In the genomic region with DNA sequence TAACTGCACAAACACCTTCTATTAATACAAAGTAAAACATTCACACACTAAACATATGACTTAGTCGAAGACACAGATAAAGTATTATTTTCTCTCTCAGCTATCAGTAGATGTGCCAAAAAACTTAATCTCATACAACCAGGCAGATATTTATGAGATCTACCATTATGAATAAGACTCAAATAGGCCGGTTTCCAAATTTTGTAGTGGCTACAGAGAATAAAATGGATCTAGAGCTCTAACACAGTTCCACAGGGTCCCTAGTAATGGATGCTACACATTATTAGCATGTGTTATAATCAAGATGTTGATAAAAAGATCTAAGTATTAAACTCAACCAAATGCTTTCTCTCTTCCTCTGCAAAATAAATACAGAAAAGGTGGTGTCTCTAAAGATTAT, we compare ENCODE assay signal across 13 cellular contexts. TPM values are rescaled to one million over a fixed set of nuclear protein-coding genes. Genes with fewer than 3 reads are reported as not detected.
A peak's percentile ranks its signal among the peaks of the same experiment; 100 is the strongest.
DNase-seq lines count a peak whose midpoint lies in the region; ATAC-seq, FAIRE-seq and TF ChIP-seq lines count a peak whose summit lies in the region.
"Had no signal": no experiment of that assay in that cellular context is flagged by ENCODE, and none has a peak within 500 bp of the region (broad histone marks: within the 10 kb centered on the region; RNA-seq: fewer than 3 reads in every experiment).

No MANE protein-coding gene starts in this region.

- H3K27me3 Mint-ChIP-seq in naive thymus-derived CD8-positive, alpha-beta T cell: no peaks in the 10 kb centered on the region
- peaks cover 0 to 2% (median 0%) of the 10 kb centered on the region in 3 donors for H3K27me3 Mint-ChIP-seq in CD14-positive monocyte (ENCODE audit: low read depth in 3 of 3)
- H3K27me3 Mint-ChIP-seq: central memory CD8-positive, alpha-beta T cell had no signal

- TF ChIP-seq POLR2A in breast epithelium (IDR thresholded peaks at IDR 0.05) (no peak), stomach (IDR thresholded peaks at IDR 0.05) (no peak)

- peak overlapping the region; percentile 3; the same call in 1 of the 2 replicates for H3K9ac ChIP-seq in HUES48 (ENCODE audit: low read depth, low read length)
- H3K9ac ChIP-seq in kidney (ENCODE audit: low read length in 2 of 2): no peak overlapping the region

- POLR2A ChIA-PET in naive thymus-derived CD8-positive, alpha-beta T cell (lab: Charles Lee): no interaction called here

- no peak for TF ChIP-seq CTCF in breast epithelium (IDR thresholded peaks at IDR 0.05)
- TF ChIP-seq CTCF in kidney (IDR thresholded peaks at IDR 0.05; ENCODE audit: borderline replicate concordance, extremely low read depth, insufficient read depth): no peak
- no peak for TF ChIP-seq CTCF in stomach (IDR thresholded peaks at IDR 0.05)
- TF ChIP-seq CTCF in CD14-positive monocyte (IDR thresholded peaks at IDR 0.05): no peak

- peak overlapping the region; percentile 80 for H3K27ac ChIP-seq in HUES48 (ENCODE audit: low read depth, low read length)
- H3K27ac ChIP-seq in breast epithelium: peak overlapping the region; percentile 70 to 72
- H3K27ac ChIP-seq in kidney (ENCODE audit: low read depth in 2 of 2, low read length in 2 of 2): peak overlapping the region; percentile 10 to 78
- H3K27ac ChIP-seq in stomach: peak overlapping the region in 4 of 5 donors; percentile 49 to 71 (median 70)

- H3K9me3 Mint-ChIP-seq in naive thymus-derived CD8-positive, alpha-beta T cell: no peaks in the 10 kb centered on the region
- H3K9me3 Mint-ChIP-seq in CD14-positive monocyte: peaks cover 0 to 2% (median 0%) of the 10 kb centered on the region in 7 donors
- H3K9me3 Mint-ChIP-seq: central memory CD8-positive, alpha-beta T cell had no signal

- no peak overlapping the region for H3K27ac Mint-ChIP-seq in naive thymus-derived CD8-positive, alpha-beta T cell
- no peak overlapping the region for H3K27ac Mint-ChIP-seq in CD14-positive monocyte

- H3K4me3 Mint-ChIP-seq in naive thymus-derived CD8-positive, alpha-beta T cell: no peak overlapping the region
- H3K4me3 Mint-ChIP-seq in CD14-positive monocyte: no peak overlapping the region
- H3K4me3 Mint-ChIP-seq: central memory CD8-positive, alpha-beta T cell had no signal

- H3K27me3 ChIP-seq in HUES48 (ENCODE audit: control insufficient read depth, insufficient read depth, low read length): no peaks in the 10 kb centered on the region
- no peaks in the 10 kb centered on the region for H3K27me3 ChIP-seq in breast epithelium
- H3K27me3 ChIP-seq in stomach: no peaks in the 10 kb centered on the region

- no peak for ATAC-seq in naive thymus-derived CD8-positive, alpha-beta T cell
- ATAC-seq: stimulated activated naive CD8-positive, alpha-beta T cell treated with anti-CD3 and anti-CD28 coated beads, Interleukin-15, Interleukin-2, amounts not matched to agents 100 U/mL and 50 U/mL, for 24 hours had no signal

- H3K9me3 ChIP-seq in HUES48 (ENCODE audit: control insufficient read depth, insufficient read depth, low read length) (no peaks in the 10 kb centered on the region), breast epithelium (no peaks in the 10 kb centered on the region), kidney (ENCODE audit: control insufficient read depth in 1 of 2, low read length in 2 of 2) (no peaks in the 10 kb centered on the region), stomach (no peaks in the 10 kb centered on the region)

- intact Hi-C loops in breast epithelium (cut with DNase I; ENCODE audit: low total_unique reads) (no loop called here), kidney (cut with DNase I) (no loop called here), stomach (cut with DNase I; ENCODE audit: low total_unique reads) (no loop called here), CD14-positive monocyte (cut with micrococcal nuclease) (no loop called here)

- H3K36me3 ChIP-seq in HUES48 (ENCODE audit: control insufficient read depth, insufficient read depth, low read length): peaks cover 23% of the 10 kb centered on the region
- H3K36me3 ChIP-seq in breast epithelium: no peaks in the 10 kb centered on the region
- H3K36me3 ChIP-seq in kidney (ENCODE audit: control insufficient read depth in 1 of 2, insufficient read depth in 2 of 2, low read length in 2 of 2): peaks cover 0 to 2% of the 10 kb centered on the region in 2 donors
- H3K36me3 ChIP-seq in stomach: peaks cover 0 to 17% (median 7%) of the 10 kb centered on the region in 4 donors

- peaks cover 0 to 8% (median 2%) of the 10 kb centered on the region in 4 donors for H3K4me1 Mint-ChIP-seq in naive thymus-derived CD8-positive, alpha-beta T cell
- H3K4me1 Mint-ChIP-seq in CD14-positive monocyte: peaks cover 1% of the 10 kb centered on the region

- H3K4me1 ChIP-seq in HUES48 (ENCODE audit: control insufficient read depth, insufficient read depth, low read length) (peaks cover 19% of the 10 kb centered on the region), breast epithelium (peaks cover 6 to 27% of the 10 kb centered on the region in 2 donors), kidney (ENCODE audit: control insufficient read depth in 1 of 2, insufficient read depth in 1 of 2, low read depth in 1 of 2, low read length in 2 of 2) (no peaks in the 10 kb centered on the region), stomach (peaks cover 24 to 69% (median 47%) of the 10 kb centered on the region in 4 donors)

- DNase-seq in breast epithelium (ENCODE audit: low spot score in 2 of 2) (no peak), kidney (no peak), stomach (no peak), mesenteric fat pad (ENCODE audit: low spot score) (no peak), HCEC 1CT (no peak), CD14-positive monocyte (ENCODE audit: low spot score) (no peak)
- DNase-seq in naive thymus-derived CD8-positive, alpha-beta T cell: no peak
- DNase-seq: activated CD4-positive, alpha-beta T cell treated with anti-CD3 and anti-CD28 coated beads, Interleukin-2, amount 50 U/mL, for 48 hours; NK-92 treated with Interleukin-12 subunit alpha and Interleukin-12 subunit beta, amount 100 ng/mL, for 24 hours; occipital lobe; stimulated activated naive CD8-positive, alpha-beta T cell treated with anti-CD3 and anti-CD28 coated beads, Interleukin-15, Interleukin-2, amounts not matched to agents 100 U/mL and 50 U/mL, for 24 hours had no signal

- H3K4me3 ChIP-seq in HUES48 (ENCODE audit: low read depth, low read length) (peak overlapping the region; percentile 24), breast epithelium (peak overlapping the region in 2 of 3 donors; percentile 5 to 17), kidney (ENCODE audit: low read length in 2 of 2) (peak overlapping the region in 1 of 2 donors; percentile 12), stomach (no peak overlapping the region)

- no peak for TF ChIP-seq EP300 in stomach (IDR thresholded peaks at IDR 0.05)

- H3K36me3 Mint-ChIP-seq in naive thymus-derived CD8-positive, alpha-beta T cell: peaks cover 0 to 14% (median 8%) of the 10 kb centered on the region in 3 donors
- H3K36me3 Mint-ChIP-seq in CD14-positive monocyte: peaks cover 20 to 23% of the 10 kb centered on the region in 2 donors

- no peak for FAIRE-seq in kidney (lab: Jason Lieb, UNC)

- 12 to 34% (median 15%) methylated on average over 2 of the region's 2 CpGs for WGBS in stomach, 5 donors

RNA-seq across cellular contexts. Expression of a gene that starts 10.4 kb away (rescaled TPM):
- total RNA-seq in breast epithelium: 10 to 100 TPM; 56.0 to 77.0 (median 76.0) TPM
- total RNA-seq in kidney: 36.9 TPM
- polyA plus RNA-seq in kidney (ENCODE audit: insufficient read depth, low read depth, low replicate concordance): 18.5 TPM
- 10 to 100 TPM; 11.2 to 58.0 (median 26.2) TPM for total RNA-seq in stomach
- polyA plus RNA-seq in stomach: 10 to 100 TPM; 19.0 to 37.0 (median 25.7) TPM
- total RNA-seq in mesenteric fat pad: 47.0 TPM
- 10 to 100 TPM; 10.5 to 11.0 TPM for total RNA-seq in naive thymus-derived CD8-positive, alpha-beta T cell
- polyA plus RNA-seq in naive thymus-derived CD8-positive, alpha-beta T cell: 1 to 10 TPM; 5.7 to 7.2 (median 5.8) TPM
- polyA plus RNA-seq in CD14-positive monocyte: 1 to 10 TPM; 4.8 to 5.1 TPM

Comparison
In these comparisons a context has a peak if more than half of its experiments do, and no peak if none do; other contexts are left out.
1. H3K4me3 ChIP-seq: peak in HUES48 (single experiment) and breast epithelium (2 of 3); none in stomach (0 of 4).
2. Peak in every context shown above with its lines, with median percentiles within 50 percentile points of each other: H3K27ac ChIP-seq.